10 cellular contexts compared by ENCODE assay signal in the genomic region with DNA sequence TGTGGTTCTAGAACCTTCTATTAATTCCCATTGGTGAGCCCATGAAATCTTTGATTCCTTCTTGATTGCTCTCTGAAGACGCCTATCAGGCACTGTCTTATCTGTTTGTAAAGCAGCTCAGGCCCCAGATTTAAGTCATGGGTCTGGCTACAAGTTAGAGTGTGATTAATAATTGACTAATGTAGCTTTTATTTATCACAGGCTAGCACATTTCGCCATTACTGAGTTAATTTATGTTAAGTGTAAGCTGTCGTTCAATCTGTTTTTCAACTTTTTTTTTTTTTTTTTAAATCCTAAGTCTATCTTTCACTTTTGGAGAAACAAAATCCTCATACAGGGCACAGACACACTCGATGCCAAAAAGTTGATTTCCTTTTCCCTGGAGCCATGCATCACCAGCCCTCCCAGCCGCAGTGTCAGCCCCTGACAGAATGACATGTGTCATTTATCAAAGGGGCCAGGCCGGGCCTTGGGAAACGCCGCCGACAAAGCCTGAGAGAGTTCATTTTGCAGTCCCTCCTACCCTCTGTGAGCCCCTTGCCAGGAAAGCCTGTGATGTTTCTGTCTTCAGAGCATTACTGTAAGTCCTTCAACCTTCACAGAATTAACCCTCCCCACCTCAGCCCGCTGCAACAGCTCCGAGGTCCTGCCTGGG. TPM values are rescaled to one million over a fixed set of nuclear protein-coding genes. Genes with fewer than 3 reads are reported as not detected.
DNase-seq lines count a peak whose midpoint lies in the region; ATAC-seq and TF ChIP-seq lines count a peak whose summit lies in the region.
"Had no signal": no experiment of that assay in that cellular context is flagged by ENCODE, and none has a peak within 500 bp of the region (broad histone marks: within the 10 kb centered on the region; RNA-seq: fewer than 3 reads in every experiment).

No MANE protein-coding gene starts in this region.

- ATAC-seq in left lobe of liver (peak; percentile 80), GM19455 (IDR thresholded peaks at IDR 0.05; ENCODE audit: unreplicated experiment) (no peak)

- DNase-seq in HEK293T (ENCODE audit: extremely low spot score), result no peak
- peak; percentile 28 to 41 for DNase-seq in cardiac fibroblast (ENCODE audit: low read depth in 2 of 2)
- DNase-seq in left lobe of liver (ENCODE audit: low spot score), result no peak
- DNase-seq in spleen, result peak; percentile 72
- DNase-seq in AG08396 (ENCODE audit: low spot score), result no peak
- no peak for DNase-seq in LoVo (ENCODE audit: low spot score)
- no peak for DNase-seq in NCI-H2227 treated with DMSO at 0.1 percent for 48 hours (lab: John Stamatoyannopoulos, UW)
- DNase-seq: activated CD4-positive, alpha-beta memory T cell treated with anti-CD3 and anti-CD28 coated beads for 36 hours; thyroid gland had no signal

- peaks cover 8 to 98% (median 55%) of the 10 kb centered on the region in 6 donors for H3K4me1 ChIP-seq in spleen

- TF ChIP-seq CTCF in cardiac fibroblast (IDR thresholded peaks at IDR 0.05; ENCODE audit: low read depth, low read length) (no peak), spleen (IDR thresholded peaks at IDR 0.05 in 8 of 11, conservative IDR thresholded peaks at IDR 0.05 in 3 of 11) (no peak)

- WGBS in spleen, 5 donors, result 29 to 48% (median 37%) methylated on average over 11 of the region's 11 CpGs

- no peak for TF ChIP-seq POLR2A in spleen (IDR thresholded peaks at IDR 0.05)

- POLR2A ChIA-PET in HEK293T (lab: Yijun Ruan, JAX), result no interaction called here

- peak overlapping the region in 5 of 8 donors; percentile 5 to 60 (median 52) for H3K27ac ChIP-seq in spleen
- H3K27ac ChIP-seq: thyroid gland had no signal

- no peaks in the 10 kb centered on the region for H3K36me3 ChIP-seq in spleen
- H3K36me3 ChIP-seq: thyroid gland had no signal

- H3K27me3 ChIP-seq in spleen (replicated peaks in 1 of 7), result no peaks in the 10 kb centered on the region
- H3K27me3 ChIP-seq: thyroid gland had no signal

- H3K4me3 ChIP-seq in cardiac fibroblast (replicated peaks in 1 of 2; ENCODE audit: low read depth in 2 of 2, low read length in 2 of 2) (peak overlapping the region; percentile 17 to 21), spleen (peak overlapping the region in 3 of 8 donors; percentile 7 to 33 (median 12))
- H3K4me3 ChIP-seq: thyroid gland had no signal

- H3K9me3 ChIP-seq in spleen, result no peaks in the 10 kb centered on the region
- H3K9me3 ChIP-seq: thyroid gland had no signal

- intact Hi-C loops in spleen (cut with DNase I; ENCODE audit: low total_unique reads), result no loop called here

- CTCF ChIA-PET in HEK293T (lab: Yijun Ruan, JAX), result interaction anchor here (0.7 kb wide), 1 partner anchor 1188 kb away, joined by 8 read pairs; no protein-coding TSS in a partner anchor

TF ChIP-seq in HEK293T, 16 proteins besides CTCF, POLR2A, EP300 and RAD21:
- no peak for TF ChIP-seq BHLHE40 (IDR thresholded peaks at IDR 0.05; ENCODE audit: borderline replicate concordance)
- TF ChIP-seq SUZ12 (IDR thresholded peaks at IDR 0.05), result no peak
- TF ChIP-seq, protein P1, sequence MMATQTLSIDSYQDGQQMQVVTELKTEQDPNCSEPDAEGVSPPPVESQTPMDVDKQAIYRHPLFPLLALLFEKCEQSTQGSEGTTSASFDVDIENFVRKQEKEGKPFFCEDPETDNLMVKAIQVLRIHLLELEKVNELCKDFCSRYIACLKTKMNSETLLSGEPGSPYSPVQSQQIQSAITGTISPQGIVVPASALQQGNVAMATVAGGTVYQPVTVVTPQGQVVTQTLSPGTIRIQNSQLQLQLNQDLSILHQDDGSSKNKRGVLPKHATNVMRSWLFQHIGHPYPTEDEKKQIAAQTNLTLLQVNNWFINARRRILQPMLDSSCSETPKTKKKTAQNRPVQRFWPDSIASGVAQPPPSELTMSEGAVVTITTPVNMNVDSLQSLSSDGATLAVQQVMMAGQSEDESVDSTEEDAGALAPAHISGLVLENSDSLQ (IDR thresholded peaks at IDR 0.05), result peak; percentile 80
TF ChIP-seq in HEK293T: peak in this region for 1.

RNA-seq across cellular contexts. Expression of a gene that starts 15.8 kb away (rescaled TPM):
- total RNA-seq in left lobe of liver (12.1 TPM), spleen (10 to 100 TPM; 14.9 to 26.4 (median 19.7) TPM)
- polyA plus RNA-seq in spleen, result 1 to 10 TPM; 4.1 to 6.1 (median 4.2) TPM

RNA-seq across cellular contexts. Expression of a gene that starts 17.5 kb away (rescaled TPM):
- total RNA-seq in left lobe of liver (25.4 TPM), spleen (10 to 100 TPM; 23.6 to 43.8 (median 36.7) TPM)
- polyA plus RNA-seq in spleen, result 10 to 100 TPM; 11.1 to 16.8 (median 12.3) TPM

Comparison
In these comparisons a context has a peak if more than half of its experiments do, and no peak if none do; other contexts are left out.
1. DNase-seq: peak in cardiac fibroblast (2 of 2) and spleen (single experiment); none in HEK293T (single experiment), left lobe of liver (single experiment), AG08396 (single experiment), LoVo (single experiment) and NCI-H2227 treated with DMSO at 0.1 percent for 48 hours (single experiment).